Comparison of ENCODE assay signal across 19 cellular contexts in the genomic region with DNA sequence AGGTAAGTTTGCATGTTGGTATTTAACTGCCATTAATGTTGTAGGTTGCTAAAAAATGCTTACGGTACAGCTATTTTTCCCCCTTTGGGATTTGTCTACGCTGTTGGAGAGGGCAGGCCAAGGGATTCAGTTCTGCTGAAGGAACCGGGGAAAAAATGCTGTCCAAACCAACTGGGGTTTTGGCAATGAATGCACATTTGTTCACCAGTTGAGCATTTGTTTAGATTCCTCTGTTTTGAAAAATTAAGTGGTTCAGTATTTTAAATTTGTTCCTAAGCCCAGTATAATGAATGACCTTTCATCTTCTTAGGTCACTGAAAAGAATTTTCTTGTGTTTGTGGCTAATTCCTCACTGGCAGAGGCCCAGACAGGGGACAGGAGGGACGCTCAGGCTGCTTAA. TPM values are rescaled to one million over a fixed set of nuclear protein-coding genes. Genes with fewer than 3 reads are reported as not detected.
DNase-seq lines count a peak whose midpoint lies in the region; TF ChIP-seq lines count a peak whose summit lies in the region.
"Had no signal": no experiment of that assay in that cellular context is flagged by ENCODE, and none has a peak within 500 bp of the region (broad histone marks: within the 10 kb centered on the region; RNA-seq: fewer than 3 reads in every experiment).

No MANE protein-coding gene starts in this region.

- H3K9me3 ChIP-seq in SJCRH30 (replicated peaks) (no peaks in the 10 kb centered on the region), thyroid gland (no peaks in the 10 kb centered on the region), esophagus squamous epithelium (no peaks in the 10 kb centered on the region)

- peaks cover 28% of the 10 kb centered on the region for H3K4me1 ChIP-seq in SJCRH30
- H3K4me1 ChIP-seq in thyroid gland, result peaks cover 13 to 17% of the 10 kb centered on the region in 2 donors
- no peaks in the 10 kb centered on the region for H3K4me1 ChIP-seq in esophagus squamous epithelium

- DNase-seq in COLO829 (ENCODE audit: low spot score), result peak; percentile 14
- DNase-seq in SJCRH30, result peak; percentile 67 to 82
- peak; percentile 20 for DNase-seq in foreskin melanocyte
- DNase-seq in thyroid gland, result no peak
- no peak for DNase-seq in NCI-H2196 (lab: John Stamatoyannopoulos, UW; ENCODE audit: unreplicated experiment)
- no peak for DNase-seq in DMS79 (lab: John Stamatoyannopoulos, UW)
- no peak for DNase-seq in esophagus squamous epithelium (lab: John Stamatoyannopoulos, UW)
- DNase-seq: ACHN; CD4-positive, alpha-beta memory T cell; DMS79 treated with DMSO at 0.1 percent for 48 hours; NCI-H1417 treated with DMSO at 0.1 percent for 48 hours; NCI-H2029; NCI-H2171 treated with DMSO at 0.1 percent for 48 hours; NCI-H510A; NCI-H774 had no signal

- TF ChIP-seq CTCF in thyroid gland (IDR thresholded peaks at IDR 0.05), result no peak
- no peak for TF ChIP-seq CTCF in esophagus squamous epithelium (IDR thresholded peaks at IDR 0.05)

- H3K4me3 ChIP-seq in SJCRH30 (no peak overlapping the region), thyroid gland (replicated peaks in 1 of 3) (no peak overlapping the region), esophagus squamous epithelium (no peak overlapping the region)
- H3K4me3 ChIP-seq: GM12878, K562 had no signal

- peak overlapping the region; percentile 3; the same call in 1 of the 2 replicates for H3K27ac ChIP-seq in SJCRH30
- peak overlapping the region; percentile 45 to 66 (median 54) for H3K27ac ChIP-seq in thyroid gland
- H3K27ac ChIP-seq in esophagus squamous epithelium, result peak overlapping the region in 2 of 4 donors; percentile 16 to 26
- H3K27ac ChIP-seq: HL-60 had no signal

- intact Hi-C loops in thyroid gland (cut with DNase I), result no loop called here
- intact Hi-C loops in esophagus squamous epithelium (cut with DNase I), result no loop called here

- H3K27me3 ChIP-seq in SJCRH30 (no peaks in the 10 kb centered on the region), thyroid gland (no peaks in the 10 kb centered on the region), esophagus squamous epithelium (peaks cover 0 to 6% (median 0%) of the 10 kb centered on the region in 4 donors)

- 38 to 51% methylated on average over 4 of the region's 4 CpGs for WGBS in thyroid gland, 2 donors
- WGBS in esophagus squamous epithelium, 2 donors, result 46 to 60% methylated on average over 4 of the region's 4 CpGs

- H3K36me3 ChIP-seq in SJCRH30 (no peaks in the 10 kb centered on the region), thyroid gland (no peaks in the 10 kb centered on the region), esophagus squamous epithelium (no peaks in the 10 kb centered on the region)

- TF ChIP-seq POLR2A in thyroid gland (IDR thresholded peaks at IDR 0.05) (no peak), esophagus squamous epithelium (IDR thresholded peaks at IDR 0.05) (no peak)

RNA-seq across cellular contexts. Expression of a gene that starts 10.8 kb away (rescaled TPM):
- total RNA-seq in SJCRH30 (2014; rRNA removed; shearing (Covaris generic)), result 56.4 and 63.2 TPM in 2 replicates
- total RNA-seq in thyroid gland (10 to 100 TPM in 3 of 4 donors, 1 to 10 TPM in 1; 9.9 to 20.1 (median 13.8) TPM), esophagus squamous epithelium (10 to 100 TPM in 3 of 4 donors, 1 to 10 TPM in 1; 9.7 to 22.1 (median 14.3) TPM)
- total RNA-seq: CD4-positive, alpha-beta memory T cell; GM12878; K562; SK-MEL-5 had no signal

Comparison
In these comparisons a context has a peak if more than half of its experiments do, and no peak if none do; other contexts are left out.
1. DNase-seq: peak in COLO829 (single experiment), SJCRH30 (2 of 2) and foreskin melanocyte (single experiment); none in thyroid gland (0 of 2), NCI-H2196 (single experiment), DMS79 (single experiment) and esophagus squamous epithelium (single experiment).